In genomic region chr12:83389237-83389996, GRCh38 we compare ENCODE assay signal across 1 cellular context.
TF ChIP-seq lines count a peak whose summit lies in the region.

No MANE protein-coding gene starts in this region.

TF ChIP-seq in K562, 482 proteins besides CTCF, POLR2A, EP300 and RAD21 (continued from another document and continues in another):
- TF ChIP-seq, protein P1, sequence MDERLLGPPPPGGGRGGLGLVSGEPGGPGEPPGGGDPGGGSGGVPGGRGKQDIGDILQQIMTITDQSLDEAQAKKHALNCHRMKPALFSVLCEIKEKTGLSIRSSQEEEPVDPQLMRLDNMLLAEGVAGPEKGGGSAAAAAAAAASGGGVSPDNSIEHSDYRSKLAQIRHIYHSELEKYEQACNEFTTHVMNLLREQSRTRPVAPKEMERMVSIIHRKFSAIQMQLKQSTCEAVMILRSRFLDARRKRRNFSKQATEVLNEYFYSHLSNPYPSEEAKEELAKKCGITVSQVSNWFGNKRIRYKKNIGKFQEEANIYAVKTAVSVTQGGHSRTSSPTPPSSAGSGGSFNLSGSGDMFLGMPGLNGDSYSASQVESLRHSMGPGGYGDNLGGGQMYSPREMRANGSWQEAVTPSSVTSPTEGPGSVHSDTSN (CRISPR knock-in tag; IDR thresholded peaks at IDR 0.05; ENCODE audit: low read depth), result no peak
- TF ChIP-seq, protein P1 (tag; conservative IDR thresholded peaks at IDR 0.05; ENCODE audit: low read depth), result 0 out of 2 replicates have a peak, but pooled peaks have one; percentile 20
- TF ChIP-seq MEIS2 (IDR thresholded peaks at IDR 0.05; ENCODE audit: partially characterized antibody) (peak; percentile 20), ETV1 (tag; conservative IDR thresholded peaks at IDR 0.05; ENCODE audit: low read depth) (peak; percentile 39), FOXM1 (IDR thresholded peaks at IDR 0.05; ENCODE audit: low read depth) (peak; percentile 40; the same call in 1 of the 2 replicates), FOXM1 (CRISPR knock-in tag; IDR thresholded peaks at IDR 0.05; ENCODE audit: low read depth) (no peak), L3MBTL2 (IDR thresholded peaks at IDR 0.05) (peak; percentile 71), PKNOX1 (IDR thresholded peaks at IDR 0.05) (peak; percentile 48), POLR2H (tag; IDR thresholded peaks at IDR 0.05; ENCODE audit: low read depth) (no peak), CXXC5 (CRISPR knock-in tag; IDR thresholded peaks at IDR 0.05) (0 out of 2 replicates have a peak, but pooled peaks have one; percentile 28), CC2D1A (IDR thresholded peaks at IDR 0.05) (peak; percentile 61; the same call in 1 of the 2 replicates), ZNF3 (CRISPR knock-in tag; IDR thresholded peaks at IDR 0.05) (no peak), SIX5 (IDR thresholded peaks at IDR 0.05; ENCODE audit: borderline replicate concordance in 1 of 2, insufficient read depth in 1 of 2, low read depth in 1 of 2, low read length in 2 of 2) (no peak)
- TF ChIP-seq, protein P2, sequence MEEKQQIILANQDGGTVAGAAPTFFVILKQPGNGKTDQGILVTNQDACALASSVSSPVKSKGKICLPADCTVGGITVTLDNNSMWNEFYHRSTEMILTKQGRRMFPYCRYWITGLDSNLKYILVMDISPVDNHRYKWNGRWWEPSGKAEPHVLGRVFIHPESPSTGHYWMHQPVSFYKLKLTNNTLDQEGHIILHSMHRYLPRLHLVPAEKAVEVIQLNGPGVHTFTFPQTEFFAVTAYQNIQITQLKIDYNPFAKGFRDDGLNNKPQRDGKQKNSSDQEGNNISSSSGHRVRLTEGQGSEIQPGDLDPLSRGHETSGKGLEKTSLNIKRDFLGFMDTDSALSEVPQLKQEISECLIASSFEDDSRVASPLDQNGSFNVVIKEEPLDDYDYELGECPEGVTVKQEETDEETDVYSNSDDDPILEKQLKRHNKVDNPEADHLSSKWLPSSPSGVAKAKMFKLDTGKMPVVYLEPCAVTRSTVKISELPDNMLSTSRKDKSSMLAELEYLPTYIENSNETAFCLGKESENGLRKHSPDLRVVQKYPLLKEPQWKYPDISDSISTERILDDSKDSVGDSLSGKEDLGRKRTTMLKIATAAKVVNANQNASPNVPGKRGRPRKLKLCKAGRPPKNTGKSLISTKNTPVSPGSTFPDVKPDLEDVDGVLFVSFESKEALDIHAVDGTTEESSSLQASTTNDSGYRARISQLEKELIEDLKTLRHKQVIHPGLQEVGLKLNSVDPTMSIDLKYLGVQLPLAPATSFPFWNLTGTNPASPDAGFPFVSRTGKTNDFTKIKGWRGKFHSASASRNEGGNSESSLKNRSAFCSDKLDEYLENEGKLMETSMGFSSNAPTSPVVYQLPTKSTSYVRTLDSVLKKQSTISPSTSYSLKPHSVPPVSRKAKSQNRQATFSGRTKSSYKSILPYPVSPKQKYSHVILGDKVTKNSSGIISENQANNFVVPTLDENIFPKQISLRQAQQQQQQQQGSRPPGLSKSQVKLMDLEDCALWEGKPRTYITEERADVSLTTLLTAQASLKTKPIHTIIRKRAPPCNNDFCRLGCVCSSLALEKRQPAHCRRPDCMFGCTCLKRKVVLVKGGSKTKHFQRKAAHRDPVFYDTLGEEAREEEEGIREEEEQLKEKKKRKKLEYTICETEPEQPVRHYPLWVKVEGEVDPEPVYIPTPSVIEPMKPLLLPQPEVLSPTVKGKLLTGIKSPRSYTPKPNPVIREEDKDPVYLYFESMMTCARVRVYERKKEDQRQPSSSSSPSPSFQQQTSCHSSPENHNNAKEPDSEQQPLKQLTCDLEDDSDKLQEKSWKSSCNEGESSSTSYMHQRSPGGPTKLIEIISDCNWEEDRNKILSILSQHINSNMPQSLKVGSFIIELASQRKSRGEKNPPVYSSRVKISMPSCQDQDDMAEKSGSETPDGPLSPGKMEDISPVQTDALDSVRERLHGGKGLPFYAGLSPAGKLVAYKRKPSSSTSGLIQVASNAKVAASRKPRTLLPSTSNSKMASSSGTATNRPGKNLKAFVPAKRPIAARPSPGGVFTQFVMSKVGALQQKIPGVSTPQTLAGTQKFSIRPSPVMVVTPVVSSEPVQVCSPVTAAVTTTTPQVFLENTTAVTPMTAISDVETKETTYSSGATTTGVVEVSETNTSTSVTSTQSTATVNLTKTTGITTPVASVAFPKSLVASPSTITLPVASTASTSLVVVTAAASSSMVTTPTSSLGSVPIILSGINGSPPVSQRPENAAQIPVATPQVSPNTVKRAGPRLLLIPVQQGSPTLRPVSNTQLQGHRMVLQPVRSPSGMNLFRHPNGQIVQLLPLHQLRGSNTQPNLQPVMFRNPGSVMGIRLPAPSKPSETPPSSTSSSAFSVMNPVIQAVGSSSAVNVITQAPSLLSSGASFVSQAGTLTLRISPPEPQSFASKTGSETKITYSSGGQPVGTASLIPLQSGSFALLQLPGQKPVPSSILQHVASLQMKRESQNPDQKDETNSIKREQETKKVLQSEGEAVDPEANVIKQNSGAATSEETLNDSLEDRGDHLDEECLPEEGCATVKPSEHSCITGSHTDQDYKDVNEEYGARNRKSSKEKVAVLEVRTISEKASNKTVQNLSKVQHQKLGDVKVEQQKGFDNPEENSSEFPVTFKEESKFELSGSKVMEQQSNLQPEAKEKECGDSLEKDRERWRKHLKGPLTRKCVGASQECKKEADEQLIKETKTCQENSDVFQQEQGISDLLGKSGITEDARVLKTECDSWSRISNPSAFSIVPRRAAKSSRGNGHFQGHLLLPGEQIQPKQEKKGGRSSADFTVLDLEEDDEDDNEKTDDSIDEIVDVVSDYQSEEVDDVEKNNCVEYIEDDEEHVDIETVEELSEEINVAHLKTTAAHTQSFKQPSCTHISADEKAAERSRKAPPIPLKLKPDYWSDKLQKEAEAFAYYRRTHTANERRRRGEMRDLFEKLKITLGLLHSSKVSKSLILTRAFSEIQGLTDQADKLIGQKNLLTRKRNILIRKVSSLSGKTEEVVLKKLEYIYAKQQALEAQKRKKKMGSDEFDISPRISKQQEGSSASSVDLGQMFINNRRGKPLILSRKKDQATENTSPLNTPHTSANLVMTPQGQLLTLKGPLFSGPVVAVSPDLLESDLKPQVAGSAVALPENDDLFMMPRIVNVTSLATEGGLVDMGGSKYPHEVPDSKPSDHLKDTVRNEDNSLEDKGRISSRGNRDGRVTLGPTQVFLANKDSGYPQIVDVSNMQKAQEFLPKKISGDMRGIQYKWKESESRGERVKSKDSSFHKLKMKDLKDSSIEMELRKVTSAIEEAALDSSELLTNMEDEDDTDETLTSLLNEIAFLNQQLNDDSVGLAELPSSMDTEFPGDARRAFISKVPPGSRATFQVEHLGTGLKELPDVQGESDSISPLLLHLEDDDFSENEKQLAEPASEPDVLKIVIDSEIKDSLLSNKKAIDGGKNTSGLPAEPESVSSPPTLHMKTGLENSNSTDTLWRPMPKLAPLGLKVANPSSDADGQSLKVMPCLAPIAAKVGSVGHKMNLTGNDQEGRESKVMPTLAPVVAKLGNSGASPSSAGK (IDR thresholded peaks at IDR 0.05), result peak; percentile 48; the same call in 1 of the 2 replicates
- TF ChIP-seq, protein P3, sequence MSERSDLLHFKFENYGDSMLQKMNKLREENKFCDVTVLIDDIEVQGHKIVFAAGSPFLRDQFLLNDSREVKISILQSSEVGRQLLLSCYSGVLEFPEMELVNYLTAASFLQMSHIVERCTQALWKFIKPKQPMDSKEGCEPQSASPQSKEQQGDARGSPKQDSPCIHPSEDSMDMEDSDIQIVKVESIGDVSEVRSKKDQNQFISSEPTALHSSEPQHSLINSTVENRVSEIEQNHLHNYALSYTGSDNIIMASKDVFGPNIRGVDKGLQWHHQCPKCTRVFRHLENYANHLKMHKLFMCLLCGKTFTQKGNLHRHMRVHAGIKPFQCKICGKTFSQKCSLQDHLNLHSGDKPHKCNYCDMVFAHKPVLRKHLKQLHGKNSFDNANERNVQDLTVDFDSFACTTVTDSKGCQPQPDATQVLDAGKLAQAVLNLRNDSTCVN (CRISPR knock-in tag; IDR thresholded peaks at IDR 0.05), result no peak
- TF ChIP-seq, protein P4, sequence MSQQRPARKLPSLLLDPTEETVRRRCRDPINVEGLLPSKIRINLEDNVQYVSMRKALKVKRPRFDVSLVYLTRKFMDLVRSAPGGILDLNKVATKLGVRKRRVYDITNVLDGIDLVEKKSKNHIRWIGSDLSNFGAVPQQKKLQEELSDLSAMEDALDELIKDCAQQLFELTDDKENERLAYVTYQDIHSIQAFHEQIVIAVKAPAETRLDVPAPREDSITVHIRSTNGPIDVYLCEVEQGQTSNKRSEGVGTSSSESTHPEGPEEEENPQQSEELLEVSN (IDR thresholded peaks at IDR 0.05; ENCODE audit: borderline replicate concordance in 1 of 2, extremely low read depth in 1 of 2, insufficient read depth in 1 of 2, insufficient read length in 1 of 2, low read depth in 1 of 2, low read length in 1 of 2, poor library complexity in 1 of 2, severe bottlenecking in 1 of 2), result peak; percentile 27 to 72
- TF ChIP-seq, protein P5, sequence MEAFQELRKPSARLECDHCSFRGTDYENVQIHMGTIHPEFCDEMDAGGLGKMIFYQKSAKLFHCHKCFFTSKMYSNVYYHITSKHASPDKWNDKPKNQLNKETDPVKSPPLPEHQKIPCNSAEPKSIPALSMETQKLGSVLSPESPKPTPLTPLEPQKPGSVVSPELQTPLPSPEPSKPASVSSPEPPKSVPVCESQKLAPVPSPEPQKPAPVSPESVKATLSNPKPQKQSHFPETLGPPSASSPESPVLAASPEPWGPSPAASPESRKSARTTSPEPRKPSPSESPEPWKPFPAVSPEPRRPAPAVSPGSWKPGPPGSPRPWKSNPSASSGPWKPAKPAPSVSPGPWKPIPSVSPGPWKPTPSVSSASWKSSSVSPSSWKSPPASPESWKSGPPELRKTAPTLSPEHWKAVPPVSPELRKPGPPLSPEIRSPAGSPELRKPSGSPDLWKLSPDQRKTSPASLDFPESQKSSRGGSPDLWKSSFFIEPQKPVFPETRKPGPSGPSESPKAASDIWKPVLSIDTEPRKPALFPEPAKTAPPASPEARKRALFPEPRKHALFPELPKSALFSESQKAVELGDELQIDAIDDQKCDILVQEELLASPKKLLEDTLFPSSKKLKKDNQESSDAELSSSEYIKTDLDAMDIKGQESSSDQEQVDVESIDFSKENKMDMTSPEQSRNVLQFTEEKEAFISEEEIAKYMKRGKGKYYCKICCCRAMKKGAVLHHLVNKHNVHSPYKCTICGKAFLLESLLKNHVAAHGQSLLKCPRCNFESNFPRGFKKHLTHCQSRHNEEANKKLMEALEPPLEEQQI (IDR thresholded peaks at IDR 0.05), result 0 out of 2 replicates have a peak, but pooled peaks have one; percentile 46
